27 cellular contexts compared by ENCODE assay signal in the genomic region with DNA sequence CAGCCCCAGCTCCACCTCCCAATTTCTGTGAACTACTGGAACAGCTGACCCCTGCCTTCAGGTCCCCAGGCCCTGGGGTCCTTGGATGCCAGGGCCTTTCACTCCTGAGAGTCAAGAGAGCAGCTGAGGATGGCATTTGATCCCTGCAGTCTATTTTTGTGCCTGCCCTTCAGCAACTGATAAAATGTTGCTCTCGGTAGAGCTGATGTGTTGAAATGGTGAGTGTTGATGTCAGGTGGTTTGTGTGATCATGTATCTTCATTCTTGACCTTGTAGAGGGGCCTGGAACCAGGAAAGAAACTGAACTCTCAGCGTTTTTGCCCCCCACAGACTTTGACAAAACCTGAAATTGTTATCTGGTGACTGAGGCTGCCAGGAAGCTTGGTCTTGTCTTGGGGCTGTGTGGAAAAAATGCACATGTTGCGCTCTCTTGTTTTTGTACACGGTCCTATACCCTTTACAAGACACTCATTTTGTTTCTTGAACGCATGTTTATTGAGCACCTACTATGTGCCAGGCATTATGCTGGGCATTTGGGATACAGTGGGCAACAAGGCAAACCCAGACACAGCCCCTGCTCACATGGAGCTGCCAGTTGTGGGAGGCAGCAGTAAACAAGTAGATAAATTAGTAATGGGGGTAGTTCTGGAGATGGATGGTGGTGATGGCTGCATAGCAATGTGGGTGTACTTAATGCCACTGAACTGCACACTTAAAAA.
A peak's percentile ranks its signal among the peaks of the same experiment; 100 is the strongest.
DNase-seq lines count a peak whose midpoint lies in the region; ATAC-seq and TF ChIP-seq lines count a peak whose summit lies in the region.
"Had no signal": no experiment of that assay in that cellular context is flagged by ENCODE, and none has a peak within 500 bp of the region (broad histone marks: within the 10 kb centered on the region; RNA-seq: fewer than 3 reads in every experiment).

No MANE protein-coding gene starts in this region.

- H3K4me3 Mint-ChIP-seq in osteocyte (ENCODE audit: unreplicated experiment) (no peak overlapping the region), Caco-2 (ENCODE audit: unreplicated experiment) (no peak overlapping the region)
- H3K4me3 Mint-ChIP-seq: CD14-positive monocyte, memory B cell had no signal

- H3K36me3 Mint-ChIP-seq in osteocyte (ENCODE audit: unreplicated experiment) (no peaks in the 10 kb centered on the region), Caco-2 (ENCODE audit: insufficient read depth, unreplicated experiment) (no peaks in the 10 kb centered on the region)

- peaks cover 87% of the 10 kb centered on the region for H4K20me1 ChIP-seq in BLaER1

- no peaks in the 10 kb centered on the region for H3K27me3 Mint-ChIP-seq in osteocyte (ENCODE audit: unreplicated experiment)
- H3K27me3 Mint-ChIP-seq in Caco-2 (ENCODE audit: insufficient read depth, unreplicated experiment): no peaks in the 10 kb centered on the region
- H3K27me3 Mint-ChIP-seq: memory B cell had no signal

- H3K9me3 Mint-ChIP-seq in osteocyte (ENCODE audit: unreplicated experiment) (no peaks in the 10 kb centered on the region), Caco-2 (ENCODE audit: unreplicated experiment) (no peaks in the 10 kb centered on the region)
- H3K9me3 Mint-ChIP-seq: CD14-positive monocyte, memory B cell had no signal

- CTCF ChIA-PET in Caco-2 (lab: Charles Lee): no interaction called here

- H3K36me3 ChIP-seq in BLaER1: no peaks in the 10 kb centered on the region
- no peaks in the 10 kb centered on the region for H3K36me3 ChIP-seq in heart right ventricle
- H3K36me3 ChIP-seq in Caco-2 (ENCODE audit: control insufficient read depth, insufficient read depth, low read length): no peaks in the 10 kb centered on the region
- H3K36me3 ChIP-seq: HAP-1, Peyer's patch, uterus, WERI-Rb-1 had no signal

- H3K27ac Mint-ChIP-seq in osteocyte (ENCODE audit: unreplicated experiment) (peak overlapping the region; percentile 10), Caco-2 (ENCODE audit: unreplicated experiment) (no peak overlapping the region)
- H3K27ac Mint-ChIP-seq: memory B cell, progenitor cell of endocrine pancreas had no signal

- 0 out of 2 replicates have a peak overlapping the region, but pooled peaks have one; percentile 11 for H3K27ac ChIP-seq in BLaER1
- peak overlapping the region; percentile 24 to 92 (median 88) for H3K27ac ChIP-seq in heart right ventricle
- H3K27ac ChIP-seq: Peyer's patch, uterus, WERI-Rb-1 had no signal

- no peak for TF ChIP-seq CTCF in heart right ventricle (IDR thresholded peaks at IDR 0.05)
- no peak for TF ChIP-seq CTCF in osteocyte (IDR thresholded peaks at IDR 0.05)
- TF ChIP-seq CTCF in Caco-2 (IDR thresholded peaks at IDR 0.05; ENCODE audit: insufficient read depth in 1 of 2, low read depth in 1 of 2, low read length in 1 of 2, severe bottlenecking in 1 of 2, unreplicated experiment in 1 of 2): no peak

- intact Hi-C loops in heart right ventricle (cut with DNase I) (loop anchor here in 2 of 10 donors (5.0 kb wide), 1 partner anchor 76 kb away; the partner anchor contains the start of gene PPARGC1B (in 2 of the 2)), Caco-2 (cut with micrococcal nuclease; ENCODE audit: unreplicated experiment) (no loop called here)

- H3K4me3 ChIP-seq in BLaER1 (no peak overlapping the region), heart right ventricle (no peak overlapping the region), Caco-2 (ENCODE audit: low read depth, low read length) (no peak overlapping the region)
- H3K4me3 ChIP-seq: HAP-1, Peyer's patch, uterus had no signal

- H3K27me3 ChIP-seq in BLaER1: no peaks in the 10 kb centered on the region
- H3K27me3 ChIP-seq in heart right ventricle: no peaks in the 10 kb centered on the region
- H3K27me3 ChIP-seq in Caco-2 (replicated peaks; ENCODE audit: control insufficient read depth, insufficient read depth, low read length): no peaks in the 10 kb centered on the region
- H3K27me3 ChIP-seq: Peyer's patch, uterus had no signal

- 40 to 56% methylated on average over 5 of the region's 5 CpGs for WGBS in heart right ventricle, 2 donors

- H3K9me3 ChIP-seq in BLaER1 (no peaks in the 10 kb centered on the region), heart right ventricle (no peaks in the 10 kb centered on the region), Caco-2 (no peaks in the 10 kb centered on the region)
- H3K9me3 ChIP-seq: HAP-1, Peyer's patch, uterus had no signal

- POLR2A ChIA-PET in Caco-2 (lab: Charles Lee): no interaction called here

- no peak overlapping the region for H3K9ac ChIP-seq in BLaER1

- DNase-seq in amniotic epithelial cell (ENCODE audit: low read depth): peak; percentile 81
- DNase-seq in heart right ventricle: peak in 1 of 2 donors; percentile 44
- no peak for DNase-seq in osteocyte (ENCODE audit: extremely low spot score, unreplicated experiment)
- no peak for DNase-seq in effector CD4-positive, alpha-beta T cell
- DNase-seq in NCI-H187 (lab: John Stamatoyannopoulos, UW): no peak
- no peak for DNase-seq in amniotic stem cell (lab: John Stamatoyannopoulos, UW)
- no peak for DNase-seq in Caco-2
- DNase-seq: 8988T; activated CD4-positive, alpha-beta T cell treated with anti-CD3 and anti-CD28 coated beads for 48 hours; activated effector memory CD4-positive, alpha-beta T cell treated with anti-CD3 and anti-CD28 coated beads, Interleukin-2, amount 50 U/mL, for 16 hours; central memory CD4-positive, alpha-beta T cell; foreskin melanocyte; hypothalamus; Kasumi-1; NCI-H446 treated with DMSO at 0.1 percent for 48 hours; NCI-H774; Peyer's patch; stimulated activated naive CD4-positive, alpha-beta T cell; SW 1271; T1000; uterus; WERI-Rb-1 had no signal

- peaks cover 34% of the 10 kb centered on the region for H3K4me1 Mint-ChIP-seq in osteocyte (ENCODE audit: unreplicated experiment)
- peaks cover 8% of the 10 kb centered on the region for H3K4me1 Mint-ChIP-seq in Caco-2 (ENCODE audit: low read depth, unreplicated experiment)

- ATAC-seq in heart right ventricle: peak in 7 of 8 donors; percentile 26 to 64 (median 47)

- BruUV-seq in Caco-2 (replicated peaks; lab: Mats Ljungman, UMichigan): no TSS peak

- H3K4me2 ChIP-seq in BLaER1: peak overlapping the region; percentile 83

- H3K4me1 ChIP-seq in BLaER1 (peaks cover 51% of the 10 kb centered on the region), heart right ventricle (peaks cover 27 to 95% (median 82%) of the 10 kb centered on the region in 9 donors), Caco-2 (peaks cover 5% of the 10 kb centered on the region; the same call in 1 of the 2 replicates)
- H3K4me1 ChIP-seq: HAP-1 had no signal
